In the genomic region with DNA sequence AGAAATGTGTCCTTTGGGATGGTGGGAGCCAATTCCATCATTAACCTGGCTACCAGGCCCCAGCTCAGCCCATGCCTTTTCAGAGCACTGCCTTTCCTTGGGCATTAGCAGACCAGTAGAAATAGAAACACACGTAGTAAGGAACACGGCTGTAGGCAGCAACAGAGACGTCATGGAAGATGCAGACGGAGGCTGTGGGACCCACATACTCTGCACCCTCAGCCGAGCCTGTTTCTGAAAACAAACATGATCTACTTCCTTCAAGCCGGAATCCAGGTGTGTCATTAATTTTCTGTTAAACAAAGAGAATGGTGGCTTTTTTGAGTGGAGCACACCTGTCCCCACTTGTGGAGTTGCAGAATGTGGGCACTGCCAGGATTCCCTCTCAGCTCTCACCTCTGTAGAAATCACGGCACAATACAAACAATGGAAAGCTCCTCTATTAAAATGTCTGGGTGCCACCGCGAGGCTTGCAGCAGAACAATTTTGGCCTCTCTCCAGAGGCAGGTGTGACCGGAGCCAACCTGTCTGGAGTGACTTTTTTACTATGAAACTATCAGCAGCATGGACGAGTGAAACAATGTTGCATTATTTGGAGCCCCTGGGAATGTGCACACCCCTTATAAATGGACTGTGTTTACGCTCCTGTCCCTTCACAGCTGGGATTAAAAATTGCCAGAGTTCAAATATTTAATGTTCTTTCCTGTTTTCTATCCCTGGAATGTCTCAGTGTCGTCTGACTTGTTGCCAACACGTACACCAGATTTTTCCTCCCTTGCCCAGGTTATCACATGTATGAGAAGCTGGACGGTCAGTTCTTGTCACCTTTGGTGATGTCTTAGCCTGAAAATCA, we compare ENCODE assay signal across 17 cellular contexts. TPM values are rescaled to one million over a fixed set of nuclear protein-coding genes. Genes with fewer than 3 reads are reported as not detected.
A peak's percentile ranks its signal among the peaks of the same experiment; 100 is the strongest.
DNase-seq lines count a peak whose midpoint lies in the region; ATAC-seq and TF ChIP-seq lines count a peak whose summit lies in the region.
"Had no signal": no experiment of that assay in that cellular context is flagged by ENCODE, and none has a peak within 500 bp of the region (broad histone marks: within the 10 kb centered on the region; RNA-seq: fewer than 3 reads in every experiment).

No MANE protein-coding gene starts in this region.

- in situ Hi-C loops in ACHN (cut with HindIII; ENCODE audit: low pct_ligation_motif_present, low pct_unique_long_range_greater_than_20kb, low sequenced_read_pairs), result no loop called here

- no peaks in the 10 kb centered on the region for H3K36me3 ChIP-seq in right lobe of liver
- H3K36me3 ChIP-seq: neural progenitor cell, uterus had no signal

- no peak for TF ChIP-seq CTCF in Calu3 (IDR thresholded peaks at IDR 0.05; ENCODE audit: unreplicated experiment)
- peak in 2 of 4 donors; percentile 31 to 43 for TF ChIP-seq CTCF in right lobe of liver (IDR thresholded peaks at IDR 0.05)

- H3K9me3 ChIP-seq in right lobe of liver, result no peaks in the 10 kb centered on the region
- H3K9me3 ChIP-seq: uterus had no signal

- H3K27me3 Mint-ChIP-seq in Calu3 (ENCODE audit: unreplicated experiment), result no peaks in the 10 kb centered on the region
- H3K27me3 Mint-ChIP-seq: activated CD8-positive, alpha-beta T cell treated with anti-CD3 and anti-CD28 coated beads for 36 hours had no signal

- H3K36me3 Mint-ChIP-seq in Calu3 (ENCODE audit: insufficient read depth, unreplicated experiment), result peaks cover 13% of the 10 kb centered on the region
- H3K36me3 Mint-ChIP-seq: neural progenitor cell had no signal

- peak overlapping the region; percentile 59 to 74 (median 60) for H3K27ac ChIP-seq in right lobe of liver
- H3K27ac ChIP-seq: neural progenitor cell, uterus had no signal

- DNase-seq in Calu3, result peak; percentile 86
- peak; percentile 52 for DNase-seq in NCI-H187 treated with DMSO at 0.1 percent for 48 hours (lab: John Stamatoyannopoulos, UW)
- peak; percentile 71 for DNase-seq in RPMI8226
- DNase-seq in right lobe of liver, result peak; percentile 69 to 91 (median 81)
- no peak for DNase-seq in HUDEP-2 (lab: John Stamatoyannopoulos, UW; ENCODE audit: unreplicated experiment in 76 of 76)
- DNase-seq in ACHN, result no peak
- no peak for DNase-seq in cardiac septum (ENCODE audit: low spot score)
- DNase-seq: activated CD8-positive, alpha-beta T cell treated with anti-CD3 and anti-CD28 coated beads for 36 hours; activated naive CD4-positive, alpha-beta T cell treated with anti-CD3 and anti-CD28 coated beads for 36 hours; EL; islet precursor cell; T-helper 2 cell; uterus had no signal

- no peaks in the 10 kb centered on the region for H3K27me3 ChIP-seq in right lobe of liver
- H3K27me3 ChIP-seq: neural progenitor cell, uterus had no signal

- no TSS peak for BruUV-seq in Calu3 (replicated peaks; lab: Mats Ljungman, UMichigan)

- TF ChIP-seq POLR2A in right lobe of liver (IDR thresholded peaks at IDR 0.05), result no peak

- H3K27ac Mint-ChIP-seq in Calu3 (ENCODE audit: unreplicated experiment), result peak overlapping the region; percentile 80
- H3K27ac Mint-ChIP-seq: activated CD8-positive, alpha-beta T cell treated with anti-CD3 and anti-CD28 coated beads for 36 hours; activated naive CD4-positive, alpha-beta T cell treated with anti-CD3 and anti-CD28 coated beads for 36 hours; neural progenitor cell had no signal

- H3K4me1 Mint-ChIP-seq in Calu3 (ENCODE audit: low read depth, unreplicated experiment), result peaks cover 44% of the 10 kb centered on the region
- H3K4me1 Mint-ChIP-seq: neural progenitor cell had no signal

- H3K4me3 ChIP-seq in right lobe of liver, result peak overlapping the region in 1 of 3 donors; percentile 6
- H3K4me3 ChIP-seq: neural progenitor cell, uterus had no signal

- ATAC-seq in right lobe of liver (peak; percentile 93 to 97 (median 94)), GM18498 (IDR thresholded peaks at IDR 0.05; ENCODE audit: unreplicated experiment) (no peak)
- ATAC-seq: activated CD8-positive, alpha-beta T cell treated with anti-CD3 and anti-CD28 coated beads for 36 hours; Panc1 had no signal

- H3K4me3 Mint-ChIP-seq in Calu3 (ENCODE audit: low read depth, unreplicated experiment), result peak overlapping the region; percentile 45
- H3K4me3 Mint-ChIP-seq: activated CD8-positive, alpha-beta T cell treated with anti-CD3 and anti-CD28 coated beads for 36 hours; activated naive CD4-positive, alpha-beta T cell treated with anti-CD3 and anti-CD28 coated beads for 36 hours; neural progenitor cell had no signal

- WGBS in right lobe of liver (ENCODE audit: insufficient coverage, low coverage, low lambda C conversion rate, missing lambda C conversion rate), result 25% methylated on average over 10 of the region's 15 CpGs

- intact Hi-C loops in Calu3 (cut with micrococcal nuclease; ENCODE audit: unreplicated experiment), result loop anchor here (1.0 to 2.0 kb wide), 2 partner anchors 9 to 105 kb away; no protein-coding TSS in a partner anchor
- intact Hi-C loops in right lobe of liver (cut with DNase I), result loop anchor here in 1 of 2 donors (10.0 kb wide), 1 partner anchor 97 kb away; no protein-coding TSS in a partner anchor
- intact Hi-C loops in cardiac septum (cut with DNase I), result no loop called here

- CTCF ChIA-PET in Calu3 (lab: Charles Lee), result interaction anchor here (0.9 to 3.2 kb wide), 8 partner anchors 10 to 108 kb away, joined by 3 to 17 read pairs (median 4); no protein-coding TSS in a partner anchor

- H3K9me3 Mint-ChIP-seq in Calu3 (ENCODE audit: low read depth, unreplicated experiment), result no peaks in the 10 kb centered on the region

- peaks cover 0 to 21% (median 9%) of the 10 kb centered on the region in 4 donors for H3K4me1 ChIP-seq in right lobe of liver
- H3K4me1 ChIP-seq: neural progenitor cell, uterus had no signal

RNA-seq across cellular contexts. Expression of gene SPP2, which starts 31.7 kb away (rescaled TPM):
- total RNA-seq in Calu3 (2022), result not detected in 2 replicates
- 100 to 1,000 TPM in 2 of 6 experiments, 10 to 100 TPM in 4; 31.9 to 177 (median 70.2) TPM for total RNA-seq in right lobe of liver
- not detected for total RNA-seq in cardiac septum
- total RNA-seq: activated CD8-positive, alpha-beta T cell treated with anti-CD3 and anti-CD28 coated beads for 36 hours; activated naive CD4-positive, alpha-beta T cell treated with anti-CD3 and anti-CD28 coated beads for 36 hours; cerebellum had no signal

Comparison
In these comparisons a context has a peak if more than half of its experiments do, and no peak if none do; other contexts are left out.
1. DNase-seq: peak in Calu3 (single experiment), NCI-H187 treated with DMSO at 0.1 percent for 48 hours (single experiment), RPMI8226 (single experiment) and right lobe of liver (3 of 3); none in HUDEP-2 (0 of 76), ACHN (single experiment) and cardiac septum (single experiment).
2. RNA of gene SPP2, which starts 31.7 kb away (total RNA-seq): 31.9 to 177 TPM in right lobe of liver; not detected in Calu3 and not detected in cardiac septum (single experiment); every median in the first group is over 10 times any median in the second.